Comparison of ENCODE assay signal across 1 cellular context in the genomic region with DNA sequence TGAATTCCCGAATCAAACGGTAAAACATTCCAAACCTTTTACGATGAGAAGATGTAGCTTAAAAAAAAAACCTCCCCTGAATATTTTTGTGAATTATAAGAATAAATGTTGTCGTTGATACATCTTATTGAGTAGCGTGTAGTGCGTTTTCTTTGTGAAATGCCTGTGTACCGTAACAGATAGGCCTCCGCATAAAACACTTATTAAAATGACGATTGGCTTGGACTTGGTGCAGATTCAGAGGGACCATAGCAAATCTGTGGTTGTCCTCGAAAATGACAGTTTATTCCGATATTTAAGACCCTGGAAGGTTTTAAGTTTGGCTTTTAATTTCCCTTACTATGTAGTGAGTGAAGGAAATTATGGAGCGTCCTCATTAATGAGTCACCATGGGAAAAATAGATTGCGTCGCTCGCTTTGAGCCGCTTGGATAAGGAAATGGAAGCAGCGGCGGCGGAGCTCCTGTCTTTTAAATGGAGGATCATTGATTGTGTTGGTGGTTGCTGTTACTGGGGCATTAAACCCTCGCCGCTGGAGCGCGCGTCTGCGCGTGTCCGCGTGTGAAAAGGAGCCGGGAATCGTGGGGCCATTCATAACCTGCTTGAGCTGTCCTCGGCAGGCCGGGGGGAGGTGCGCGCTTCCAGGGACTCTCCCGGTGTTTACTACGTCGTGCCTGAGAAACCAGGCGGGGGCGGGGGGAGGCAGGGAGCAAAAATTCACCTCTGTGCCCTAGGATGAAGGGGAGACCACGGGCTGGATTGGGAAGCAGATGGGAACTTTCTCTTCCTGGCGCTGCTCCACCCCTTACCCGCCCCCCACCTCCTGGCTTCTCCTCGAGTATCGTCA.
TF ChIP-seq lines count a peak whose summit lies in the region.

No MANE protein-coding gene starts in this region.

TF ChIP-seq in IMR-90, 13 proteins besides CTCF, POLR2A, EP300 and RAD21:
- TF ChIP-seq SMC3 (IDR thresholded peaks at IDR 0.05; ENCODE audit: low read depth, low read length) (0 out of 2 replicates have a peak, but pooled peaks have one; percentile 18), MAZ (IDR thresholded peaks at IDR 0.05; ENCODE audit: borderline replicate concordance, low read depth, low read length) (peak; percentile 15; the same call in 1 of the 2 replicates), CEBPB (IDR thresholded peaks at IDR 0.05; ENCODE audit: low read depth, low read length) (peak; percentile 47; the same call in 1 of the 2 replicates), MXI1 (IDR thresholded peaks at IDR 0.05; ENCODE audit: borderline replicate concordance, low read depth, low read length) (no peak)
